1 cellular context compared by ENCODE assay signal in genomic region chr15:92400980-92401787, GRCh38.
A peak's percentile ranks its signal among the peaks of the same experiment; 100 is the strongest.
TF ChIP-seq lines count a peak whose summit lies in the region.

No MANE protein-coding gene starts in this region.

TF ChIP-seq in K562, 482 proteins besides CTCF, POLR2A, EP300 and RAD21 (continued from another document):
- TF ChIP-seq CREB5 (CRISPR knock-in tag; IDR thresholded peaks at IDR 0.05) = no peak
- TF ChIP-seq NFXL1 (CRISPR knock-in tag; IDR thresholded peaks at IDR 0.05) = no peak
- peak; percentile 58; the same call in 1 of the 2 replicates for TF ChIP-seq ZNF584 (CRISPR knock-in tag; IDR thresholded peaks at IDR 0.05; ENCODE audit: low read depth)
- peak; percentile 86 for TF ChIP-seq CBFA2T3 (IDR thresholded peaks at IDR 0.05)
- TF ChIP-seq MBD2 (IDR thresholded peaks at IDR 0.05; ENCODE audit: borderline replicate concordance, low read depth) = no peak
- TF ChIP-seq ZFP91 (CRISPR knock-in tag; IDR thresholded peaks at IDR 0.05) = no peak
- TF ChIP-seq TAF9B (IDR thresholded peaks at IDR 0.05; ENCODE audit: partially characterized antibody) = peak; percentile 54
- TF ChIP-seq GATAD2B (IDR thresholded peaks at IDR 0.05; ENCODE audit: borderline replicate concordance) = no peak
- no peak; the same call in 1 of the 2 replicates for TF ChIP-seq JUND (IDR thresholded peaks at IDR 0.05; ENCODE audit: borderline replicate concordance, low read depth, low read length)
- TF ChIP-seq JUND (tag; IDR thresholded peaks at IDR 0.05; ENCODE audit: borderline replicate concordance, low read depth, low read length) = no peak; the same call in 2 of the 3 replicates
- no peak for TF ChIP-seq E2F1 (CRISPR knock-in tag; IDR thresholded peaks at IDR 0.05)
- TF ChIP-seq ZNF589 (CRISPR knock-in tag; IDR thresholded peaks at IDR 0.05; ENCODE audit: low read depth) = peak; percentile 69; the same call in 1 of the 2 replicates
- peak; percentile 50; the same call in 1 of the 2 replicates for TF ChIP-seq VEZF1 (CRISPR knock-in tag; IDR thresholded peaks at IDR 0.05)
- TF ChIP-seq ZNF551 (CRISPR knock-in tag; IDR thresholded peaks at IDR 0.05) = no peak
- TF ChIP-seq CBFA2T2 (conservative IDR thresholded peaks at IDR 0.05) = peak; percentile 80
- TF ChIP-seq ZNF592 (IDR thresholded peaks at IDR 0.05) = no peak
- no peak for TF ChIP-seq BRD9 (IDR thresholded peaks at IDR 0.05; ENCODE audit: low read depth, partially characterized antibody)
- TF ChIP-seq WHSC1 (IDR thresholded peaks at IDR 0.05; ENCODE audit: low read length) = no peak
- TF ChIP-seq TEAD2 (tag; IDR thresholded peaks at IDR 0.05) = no peak
- TF ChIP-seq TBP (optimal IDR thresholded peaks at IDR 0.05; ENCODE audit: low read depth, low read length) = no peak
- no peak for TF ChIP-seq PREB (CRISPR knock-in tag; IDR thresholded peaks at IDR 0.05)
- TF ChIP-seq ZBTB49 (CRISPR knock-in tag; IDR thresholded peaks at IDR 0.05; ENCODE audit: borderline replicate concordance) = no peak
- TF ChIP-seq NR2F6 (CRISPR knock-in tag; IDR thresholded peaks at IDR 0.05) = no peak
- TF ChIP-seq KLF1 (tag; IDR thresholded peaks at IDR 0.05) = no peak
- TF ChIP-seq ZNF263 (CRISPR knock-in tag; IDR thresholded peaks at IDR 0.05; ENCODE audit: borderline replicate concordance) = no peak
- TF ChIP-seq PATZ1 (CRISPR knock-in tag; IDR thresholded peaks at IDR 0.05; ENCODE audit: borderline replicate concordance) = no peak
- TF ChIP-seq NELFE (IDR thresholded peaks at IDR 0.05; ENCODE audit: insufficient read depth, insufficient read length) = no peak
- no peak for TF ChIP-seq ZKSCAN1 (IDR thresholded peaks at IDR 0.05; ENCODE audit: low read depth, low read length)
- TF ChIP-seq ZNF23 (CRISPR knock-in tag; IDR thresholded peaks at IDR 0.05) = no peak
- TF ChIP-seq U2AF2 (optimal IDR thresholded peaks at IDR 0.05; ENCODE audit: low read depth, low read length) = no peak
- TF ChIP-seq CAMTA2 (CRISPR knock-in tag; conservative IDR thresholded peaks at IDR 0.05) = no peak
